ENCODE assay signal across 20 cellular contexts in genomic region chr10:74839708-74840107, GRCh38. TPM values are rescaled to one million over a fixed set of nuclear protein-coding genes. Genes with fewer than 3 reads are reported as not detected.
DNase-seq lines count a peak whose midpoint lies in the region; ATAC-seq, FAIRE-seq and TF ChIP-seq lines count a peak whose summit lies in the region.
"Had no signal": no experiment of that assay in that cellular context is flagged by ENCODE, and none has a peak within 500 bp of the region (broad histone marks: within the 10 kb centered on the region; RNA-seq: fewer than 3 reads in every experiment).

No MANE protein-coding gene starts in this region.

- FAIRE-seq in A549 (lab: Jason Lieb, UNC), result peak; percentile 43
- peak; percentile 27 for FAIRE-seq in H54 (lab: Jason Lieb, UNC)
- FAIRE-seq: D721Med, GM12892, H1 had no signal

- H3K36me3 Mint-ChIP-seq in brain, result peaks cover 87% of the 10 kb centered on the region
- H3K36me3 Mint-ChIP-seq in stimulated activated effector memory CD8-positive, alpha-beta T cell treated with anti-CD3 and anti-CD28 coated beads, Interleukin-12 subunit alpha, Interleukin-12 subunit beta, amount 100 ng/mL, for 72 hours, result peaks cover 28% of the 10 kb centered on the region
- peaks cover 47% of the 10 kb centered on the region for H3K36me3 Mint-ChIP-seq in activated CD4-positive, alpha-beta T cell treated with anti-CD3 and anti-CD28 coated beads, Interleukin-2, amount 10 ng/mL, durations not matched to agents 7 days and 5 days (ENCODE audit: low read depth)

- no peak for TF ChIP-seq EP300 in A549 (IDR thresholded peaks at IDR 0.05)

- no peak for TF ChIP-seq POLR2A in A549 (IDR thresholded peaks at IDR 0.05; ENCODE audit: low read length)
- TF ChIP-seq POLR2A in H54 (IDR thresholded peaks at IDR 0.05; ENCODE audit: low read depth, low read length), result no peak

- DNase-seq in A549 (ENCODE audit: low read depth in 1 of 2, low spot score in 1 of 2), result no peak
- no peak for DNase-seq in H54 (ENCODE audit: insufficient read length, low spot score)
- no peak for DNase-seq in stimulated activated effector memory CD8-positive, alpha-beta T cell treated with anti-CD3 and anti-CD28 coated beads, Interleukin-12 subunit alpha, Interleukin-12 subunit beta, amount 100 ng/mL, for 72 hours (ENCODE audit: low spot score in 2 of 2)
- no peak for DNase-seq in activated CD4-positive, alpha-beta T cell treated with anti-CD3 and anti-CD28 coated beads, Interleukin-2, amount 10 ng/mL, durations not matched to agents 7 days and 5 days
- no peak for DNase-seq in activated CD4-positive, alpha-beta T cell treated with anti-CD3 and anti-CD28 coated beads for 4 hours
- DNase-seq in NCI-H526 treated with DMSO at 0.1 percent for 48 hours (lab: John Stamatoyannopoulos, UW), result no peak
- DNase-seq: ACHN, NCI-H1417 treated with DMSO at 0.1 percent for 48 hours, NCI-H187 treated with DMSO at 0.1 percent for 48 hours, NCI-H345, NCI-H524 treated with DMSO at 0.1 percent for 48 hours, PC-9, SIG-M5 had no signal

- no peak for ATAC-seq in A549
- ATAC-seq in stimulated activated effector memory CD8-positive, alpha-beta T cell treated with anti-CD3 and anti-CD28 coated beads, Interleukin-12 subunit alpha, Interleukin-12 subunit beta, amount 100 ng/mL, for 72 hours, result no peak

- peak overlapping the region in 4 of 5 experiments; percentile 4 to 34 (median 10) for H3K27ac Mint-ChIP-seq in brain
- peak overlapping the region; percentile 27 for H3K27ac Mint-ChIP-seq in stimulated activated effector memory CD8-positive, alpha-beta T cell treated with anti-CD3 and anti-CD28 coated beads, Interleukin-12 subunit alpha, Interleukin-12 subunit beta, amount 100 ng/mL, for 72 hours
- H3K27ac Mint-ChIP-seq in activated CD4-positive, alpha-beta T cell treated with anti-CD3 and anti-CD28 coated beads, Interleukin-2, amount 10 ng/mL, durations not matched to agents 7 days and 5 days, result no peak overlapping the region

- no peak overlapping the region for H3K4me2 ChIP-seq in A549
- H3K4me2 ChIP-seq: KMS-11, PC-9 had no signal

- peaks cover 5 to 13% (median 9%) of the 10 kb centered on the region in 5 experiments for H3K9me3 Mint-ChIP-seq in brain
- no peaks in the 10 kb centered on the region for H3K9me3 Mint-ChIP-seq in stimulated activated effector memory CD8-positive, alpha-beta T cell treated with anti-CD3 and anti-CD28 coated beads, Interleukin-12 subunit alpha, Interleukin-12 subunit beta, amount 100 ng/mL, for 72 hours
- H3K9me3 Mint-ChIP-seq in activated CD4-positive, alpha-beta T cell treated with anti-CD3 and anti-CD28 coated beads, Interleukin-2, amount 10 ng/mL, durations not matched to agents 7 days and 5 days, result peaks cover 3% of the 10 kb centered on the region

- no peak overlapping the region for H3K27ac ChIP-seq in A549
- H3K27ac ChIP-seq: C4-2B, KMS-11, PC-9, RWPE1 had no signal

- no peak overlapping the region for H3K4me3 Mint-ChIP-seq in brain
- H3K4me3 Mint-ChIP-seq in stimulated activated effector memory CD8-positive, alpha-beta T cell treated with anti-CD3 and anti-CD28 coated beads, Interleukin-12 subunit alpha, Interleukin-12 subunit beta, amount 100 ng/mL, for 72 hours, result no peak overlapping the region
- H3K4me3 Mint-ChIP-seq in activated CD4-positive, alpha-beta T cell treated with anti-CD3 and anti-CD28 coated beads, Interleukin-2, amount 10 ng/mL, durations not matched to agents 7 days and 5 days, result no peak overlapping the region

- TF ChIP-seq CTCF in A549 (IDR thresholded peaks at IDR 0.05), result no peak
- no peak for TF ChIP-seq CTCF in brain (conservative IDR thresholded peaks at IDR 0.05)

- WGBS in A549 (ENCODE audit: missing lambda C conversion rate), result 86% methylated on average over 4 of the region's 4 CpGs

- CTCF ChIA-PET in A549 (lab: Yijun Ruan, JAX), result no interaction called here
- CTCF ChIA-PET in activated CD4-positive, alpha-beta T cell treated with anti-CD3 and anti-CD28 coated beads, Interleukin-2, amount 10 ng/mL, durations not matched to agents 7 days and 5 days (lab: Charles Lee), result no interaction called here

- H3K9me3 ChIP-seq in A549, result no peaks in the 10 kb centered on the region

- POLR2A ChIA-PET in A549 (lab: Yijun Ruan, JAX), result no interaction called here
- POLR2A ChIA-PET in activated CD4-positive, alpha-beta T cell treated with anti-CD3 and anti-CD28 coated beads, Interleukin-2, amount 10 ng/mL, durations not matched to agents 7 days and 5 days (lab: Charles Lee), result no interaction called here

- H3K27me3 Mint-ChIP-seq in brain, result no peaks in the 10 kb centered on the region
- no peaks in the 10 kb centered on the region for H3K27me3 Mint-ChIP-seq in activated CD4-positive, alpha-beta T cell treated with anti-CD3 and anti-CD28 coated beads, Interleukin-2, amount 10 ng/mL, durations not matched to agents 7 days and 5 days

- H3K4me1 ChIP-seq in A549, result peaks cover 14% of the 10 kb centered on the region; the same call in 2 of the 3 replicates

- no peak overlapping the region for H3K4me3 ChIP-seq in A549
- H3K4me3 ChIP-seq: PC-9 had no signal

- peaks cover 78% of the 10 kb centered on the region for H3K4me1 Mint-ChIP-seq in brain
- H3K4me1 Mint-ChIP-seq in stimulated activated effector memory CD8-positive, alpha-beta T cell treated with anti-CD3 and anti-CD28 coated beads, Interleukin-12 subunit alpha, Interleukin-12 subunit beta, amount 100 ng/mL, for 72 hours, result peaks cover 20% of the 10 kb centered on the region
- peaks cover 7% of the 10 kb centered on the region for H3K4me1 Mint-ChIP-seq in activated CD4-positive, alpha-beta T cell treated with anti-CD3 and anti-CD28 coated beads, Interleukin-2, amount 10 ng/mL, durations not matched to agents 7 days and 5 days

- no peak for TF ChIP-seq RAD21 in A549 (conservative IDR thresholded peaks at IDR 0.05 in 1 of 2, IDR thresholded peaks at IDR 0.05 in 1 of 2)

TF ChIP-seq in A549, 52 proteins besides CTCF, POLR2A, EP300 and RAD21:
- TF ChIP-seq PBX3 (IDR thresholded peaks at IDR 0.05) (no peak), JUN (IDR thresholded peaks at IDR 0.05) (no peak), USF2 (IDR thresholded peaks at IDR 0.05) (no peak), ZC3H11A (IDR thresholded peaks at IDR 0.05) (no peak), GATA3 (IDR thresholded peaks at IDR 0.05; ENCODE audit: borderline replicate concordance) (no peak), CHD2 (IDR thresholded peaks at IDR 0.05; ENCODE audit: low read length, partially characterized antibody) (no peak), EHF (CRISPR knock-in tag; IDR thresholded peaks at IDR 0.05) (no peak), PHF8 (IDR thresholded peaks at IDR 0.05; ENCODE audit: borderline replicate concordance, low read depth) (no peak), CHD4 (IDR thresholded peaks at IDR 0.05; ENCODE audit: borderline replicate concordance) (no peak), ZSCAN20 (CRISPR knock-in tag; IDR thresholded peaks at IDR 0.05) (no peak), SREBF2 (IDR thresholded peaks at IDR 0.05) (no peak), KDM1A (IDR thresholded peaks at IDR 0.05; ENCODE audit: low read depth) (no peak), CBX8 (IDR thresholded peaks at IDR 0.05) (no peak), FOXS1 (CRISPR knock-in tag; IDR thresholded peaks at IDR 0.05) (no peak), ESRRA (IDR thresholded peaks at IDR 0.05; ENCODE audit: borderline replicate concordance, low read length) (no peak), HOXB5 (CRISPR knock-in tag; IDR thresholded peaks at IDR 0.05) (no peak), JUNB (IDR thresholded peaks at IDR 0.05) (no peak)

RNA-seq across cellular contexts. Expression of gene KAT6B, which starts 13.3 kb away (rescaled TPM):
- polyA plus RNA-seq in A549 (2011; rRNA removed) (5.6 and 11.0 TPM in 2 replicates), A549 (2017; fragmentation: RNase III; extraction: RNeasy Plus Mini Kit Qiagen cat#74134 plus additional on column Dnase treatment) (5.5 to 6.0 TPM (median 5.7 TPM) in 3 replicates), brain (ENCODE audit: insufficient read depth, low read depth, low replicate concordance) (16.7 TPM)
- 2.4 and 3.1 TPM in 2 replicates for polyA plus RNA-seq in A549 (2012; cell fraction: cytosol; rRNA removed)
- polyA plus RNA-seq in A549 (2012; cell fraction: nucleus; rRNA removed), result 4.4 and 6.2 TPM in 2 replicates
- polyA minus RNA-seq in A549 (2011; rRNA and poly(A)+ RNA removed), result 26.7 and 28.1 TPM in 2 replicates
- total RNA-seq in activated CD4-positive, alpha-beta T cell treated with anti-CD3 and anti-CD28 coated beads, Interleukin-2, amount 10 ng/mL, durations not matched to agents 7 days and 5 days, result 10 to 100 TPM; 23.1 to 26.9 TPM
